24 cellular contexts compared by ENCODE assay signal in the genomic region with DNA sequence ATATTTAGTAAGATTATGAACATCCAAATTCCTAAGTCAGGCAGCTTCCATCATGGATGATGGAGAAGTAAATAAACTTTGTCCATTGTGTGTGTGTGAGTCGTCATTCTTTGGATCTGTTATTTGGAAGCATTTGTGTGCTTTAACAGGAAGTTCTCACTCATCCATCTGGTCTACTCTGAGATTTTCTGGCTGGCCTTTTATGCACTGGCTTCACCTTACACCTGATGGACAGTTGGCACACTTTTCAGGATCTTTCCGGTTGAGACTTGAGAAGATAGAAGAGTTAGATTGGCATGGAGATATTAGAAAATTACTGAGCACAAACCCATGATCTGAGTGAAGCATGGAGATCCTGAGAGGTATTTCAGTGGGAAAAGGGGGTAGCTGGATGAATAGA. TPM values are rescaled to one million over a fixed set of nuclear protein-coding genes. Genes with fewer than 3 reads are reported as not detected.
DNase-seq lines count a peak whose midpoint lies in the region; TF ChIP-seq lines count a peak whose summit lies in the region.
"Had no signal": no experiment of that assay in that cellular context is flagged by ENCODE, and none has a peak within 500 bp of the region (broad histone marks: within the 10 kb centered on the region; RNA-seq: fewer than 3 reads in every experiment).

No MANE protein-coding gene starts in this region.

- DNase-seq in G401 (ENCODE audit: low spot score) (peak; percentile 92), cerebellar cortex (ENCODE audit: low spot score) (peak; percentile 91), cerebellum (ENCODE audit: low spot score) (peak; percentile 51), RWPE1 (ENCODE audit: low spot score) (no peak), NCI-H345 (lab: John Stamatoyannopoulos, UW) (no peak)
- no peak for DNase-seq in T-helper 2 cell treated with Interferon-gamma antibody and Interleukin-4, amounts not matched to agents 5 μg/mL and 100 μg/mL, for 36 hours (ENCODE audit: low spot score)
- DNase-seq: BE2C; CD4-positive, alpha-beta memory T cell; CD4-positive, CD25-positive, alpha-beta regulatory T cell; CD8-positive, alpha-beta memory T cell; COR-L47; DMS 273 treated with DMSO at 0.1 percent for 48 hours; DMS153; DMS53; DMS79; DND-41; EL; GF-D8 had no signal

- H3K27me3 Mint-ChIP-seq in T-helper 2 cell treated with Interferon-gamma antibody and Interleukin-4, amounts not matched to agents 5 μg/mL and 100 μg/mL, for 36 hours (ENCODE audit: low read depth), result no peaks in the 10 kb centered on the region
- H3K27me3 Mint-ChIP-seq: CD4-positive, CD25-positive, alpha-beta regulatory T cell; CD8-positive, alpha-beta memory T cell had no signal

- H3K36me3 Mint-ChIP-seq in T-helper 2 cell treated with Interferon-gamma antibody and Interleukin-4, amounts not matched to agents 5 μg/mL and 100 μg/mL, for 36 hours (ENCODE audit: low read depth), result no peaks in the 10 kb centered on the region
- H3K36me3 Mint-ChIP-seq: CD14-positive monocyte; CD4-positive, alpha-beta memory T cell; CD4-positive, CD25-positive, alpha-beta regulatory T cell; CD8-positive, alpha-beta memory T cell had no signal

- no peak overlapping the region for H3K4me3 Mint-ChIP-seq in T-helper 2 cell treated with Interferon-gamma antibody and Interleukin-4, amounts not matched to agents 5 μg/mL and 100 μg/mL, for 36 hours
- H3K4me3 Mint-ChIP-seq: CD14-positive monocyte; CD4-positive, alpha-beta memory T cell; CD4-positive, CD25-positive, alpha-beta regulatory T cell; CD8-positive, alpha-beta memory T cell had no signal

- H3K27ac ChIP-seq in RWPE1, result no peak overlapping the region
- H3K27ac ChIP-seq: 22Rv1, A549, BLaER1 had no signal

- POLR2A ChIA-PET in RWPE1 (lab: Yijun Ruan, JAX; ENCODE audit: low non-redundant PET), result no interaction called here

- no peaks in the 10 kb centered on the region for H3K4me1 Mint-ChIP-seq in T-helper 2 cell treated with Interferon-gamma antibody and Interleukin-4, amounts not matched to agents 5 μg/mL and 100 μg/mL, for 36 hours (ENCODE audit: low read depth)
- H3K4me1 Mint-ChIP-seq: CD14-positive monocyte; CD4-positive, alpha-beta memory T cell; CD4-positive, CD25-positive, alpha-beta regulatory T cell; CD8-positive, alpha-beta memory T cell had no signal

- H3K9me3 Mint-ChIP-seq in T-helper 2 cell treated with Interferon-gamma antibody and Interleukin-4, amounts not matched to agents 5 μg/mL and 100 μg/mL, for 36 hours, result no peaks in the 10 kb centered on the region
- H3K9me3 Mint-ChIP-seq: CD4-positive, alpha-beta memory T cell had no signal

- TF ChIP-seq CTCF in RWPE1 (conservative IDR thresholded peaks at IDR 0.05; ENCODE audit: low read depth), result no peak

- in situ Hi-C loops in G401 (cut with HindIII; ENCODE audit: low sequenced_read_pairs), result no loop called here

- CTCF ChIA-PET in RWPE1 (lab: Yijun Ruan, JAX), result no interaction called here

- H3K27ac Mint-ChIP-seq in T-helper 2 cell treated with Interferon-gamma antibody and Interleukin-4, amounts not matched to agents 5 μg/mL and 100 μg/mL, for 36 hours, result no peak overlapping the region
- H3K27ac Mint-ChIP-seq: CD14-positive monocyte; CD4-positive, alpha-beta memory T cell; CD4-positive, CD25-positive, alpha-beta regulatory T cell; CD8-positive, alpha-beta memory T cell had no signal

RNA-seq across cellular contexts. Expression of a gene that starts 12.6 kb away (rescaled TPM):
- total RNA-seq in G401 (2014; rRNA removed; shearing (Covaris generic)), result not detected in 2 replicates
- 6.1 TPM for total RNA-seq in cerebellum
- total RNA-seq: A172; CD4-positive, alpha-beta memory T cell; CD4-positive, CD25-positive, alpha-beta regulatory T cell; CD8-positive, alpha-beta memory T cell; Daoy had no signal

Comparison
In these comparisons a context has a peak if more than half of its experiments do, and no peak if none do; other contexts are left out.
1. DNase-seq: peak in G401 (single experiment), cerebellar cortex (single experiment) and cerebellum (single experiment); none in RWPE1 (single experiment), T-helper 2 cell treated with Interferon-gamma antibody and Interleukin-4, amounts not matched to agents 5 μg/mL and 100 μg/mL, for 36 hours (single experiment) and NCI-H345 (single experiment).